In genomic region chr6:137389150-137389664, GRCh38 we compare ENCODE assay signal across 8 cellular contexts.
A peak's percentile ranks its signal among the peaks of the same experiment; 100 is the strongest.
DNase-seq lines count a peak whose midpoint lies in the region; ATAC-seq and TF ChIP-seq lines count a peak whose summit lies in the region.

No MANE protein-coding gene starts in this region.

- H3K9me3 Mint-ChIP-seq in activated CD8-positive, alpha-beta T cell treated with anti-CD3 and anti-CD28 coated beads for 36 hours: peaks cover 6% of the 10 kb centered on the region
- H3K9me3 Mint-ChIP-seq in immature natural killer cell: peaks cover 4 to 25% (median 16%) of the 10 kb centered on the region in 6 donors

- no peaks in the 10 kb centered on the region for H3K27me3 ChIP-seq in Loucy (ENCODE audit: insufficient read depth, low read length, poor library complexity, severe bottlenecking)

- peak overlapping the region; percentile 80 for H3K4me2 ChIP-seq in Loucy (ENCODE audit: low read depth, low read length, poor library complexity, severe bottlenecking)

- CTCF ChIA-PET in activated CD8-positive, alpha-beta T cell treated with anti-CD3 and anti-CD28 coated beads for 36 hours (lab: Charles Lee): no interaction called here

- H3K9ac ChIP-seq in Loucy (ENCODE audit: low read depth, low read length, poor library complexity, severe bottlenecking): peak overlapping the region; percentile 22

- intact Hi-C loops in activated CD8-positive, alpha-beta T cell treated with anti-CD3 and anti-CD28 coated beads for 36 hours (cut with micrococcal nuclease): no loop called here

- no peaks in the 10 kb centered on the region for H3K9me3 ChIP-seq in Loucy (ENCODE audit: insufficient read depth, low read depth, low read length)

- H3K4me1 ChIP-seq in Loucy (ENCODE audit: insufficient read depth, low read length, poor library complexity, severe bottlenecking): peaks cover 28% of the 10 kb centered on the region

- H3F3A ChIP-seq in Loucy (ENCODE audit: low read depth): peaks cover 4% of the 10 kb centered on the region; the same call in 1 of the 2 replicates

- peaks cover 48% of the 10 kb centered on the region for H3K4me1 Mint-ChIP-seq in activated CD8-positive, alpha-beta T cell treated with anti-CD3 and anti-CD28 coated beads for 36 hours (ENCODE audit: low read depth)
- peaks cover 89 to 96% of the 10 kb centered on the region in 2 donors for H3K4me1 Mint-ChIP-seq in immature natural killer cell

- POLR2A ChIA-PET in activated CD8-positive, alpha-beta T cell treated with anti-CD3 and anti-CD28 coated beads for 36 hours (lab: Charles Lee): no interaction called here

- H3K27ac Mint-ChIP-seq in activated CD8-positive, alpha-beta T cell treated with anti-CD3 and anti-CD28 coated beads for 36 hours: peak overlapping the region; percentile 58
- peak overlapping the region; percentile 92 to 95 (median 94) for H3K27ac Mint-ChIP-seq in immature natural killer cell

- H3K4me3 ChIP-seq in Loucy (ENCODE audit: low read length, poor library complexity, severe bottlenecking): peak overlapping the region; percentile 45

- DNase-seq in activated CD8-positive, alpha-beta T cell treated with anti-CD3 and anti-CD28 coated beads for 36 hours: peak; percentile 93
- peak; percentile 76 to 79 (median 79) for DNase-seq in immature natural killer cell
- peak; percentile 7 to 64 (median 44) for DNase-seq in stimulated activated naive CD4-positive, alpha-beta T cell (lab: John Stamatoyannopoulos, UW)
- no peak for DNase-seq in mucosa of gallbladder (ENCODE audit: low spot score)
- DNase-seq in NCI-H187 (lab: John Stamatoyannopoulos, UW): no peak
- no peak for DNase-seq in COLO829 (ENCODE audit: low spot score)

- no peak overlapping the region for H2AFZ ChIP-seq in Loucy (ENCODE audit: low read length)

- peaks cover 4% of the 10 kb centered on the region for H3K36me3 Mint-ChIP-seq in activated CD8-positive, alpha-beta T cell treated with anti-CD3 and anti-CD28 coated beads for 36 hours (ENCODE audit: low read depth)
- peaks cover 11 to 30% (median 12%) of the 10 kb centered on the region in 3 donors for H3K36me3 Mint-ChIP-seq in immature natural killer cell

- no peaks in the 10 kb centered on the region for H3K27me3 Mint-ChIP-seq in activated CD8-positive, alpha-beta T cell treated with anti-CD3 and anti-CD28 coated beads for 36 hours
- H3K27me3 Mint-ChIP-seq in immature natural killer cell (ENCODE audit: low read depth in 3 of 3): peaks cover 0 to 2% (median 0%) of the 10 kb centered on the region in 3 donors

- TF ChIP-seq CTCF in Loucy (conservative IDR thresholded peaks at IDR 0.05; ENCODE audit: low read length): no peak
- TF ChIP-seq CTCF in activated CD8-positive, alpha-beta T cell treated with anti-CD3 and anti-CD28 coated beads for 36 hours (IDR thresholded peaks at IDR 0.05): no peak

- no peaks in the 10 kb centered on the region for H3K36me3 ChIP-seq in Loucy (ENCODE audit: insufficient read depth, low read length)

- no peaks in the 10 kb centered on the region for H3K9me2 ChIP-seq in Loucy (replicated peaks; ENCODE audit: low read depth, low read length)

- peak; percentile 91 for ATAC-seq in GM19395 (IDR thresholded peaks at IDR 0.05; ENCODE audit: unreplicated experiment)
- peak; percentile 99 for ATAC-seq in activated CD8-positive, alpha-beta T cell treated with anti-CD3 and anti-CD28 coated beads for 36 hours

- H3K4me3 Mint-ChIP-seq in activated CD8-positive, alpha-beta T cell treated with anti-CD3 and anti-CD28 coated beads for 36 hours: peak overlapping the region; percentile 5
- H3K4me3 Mint-ChIP-seq in immature natural killer cell: peak overlapping the region; percentile 73 to 86 (median 79)

- H3K79me2 ChIP-seq in Loucy (ENCODE audit: insufficient read depth, low read length): no peaks in the 10 kb centered on the region

- no peaks in the 10 kb centered on the region for H4K20me1 ChIP-seq in Loucy (ENCODE audit: insufficient read depth, low read length, poor library complexity, severe bottlenecking)

Comparison
In these comparisons a context has a peak if more than half of its experiments do, and no peak if none do; other contexts are left out.
1. DNase-seq: peak in activated CD8-positive, alpha-beta T cell treated with anti-CD3 and anti-CD28 coated beads for 36 hours (single experiment), immature natural killer cell (3 of 3) and stimulated activated naive CD4-positive, alpha-beta T cell (6 of 6); none in mucosa of gallbladder (single experiment), NCI-H187 (0 of 2) and COLO829 (single experiment).